ENCODE assay signal across 16 cellular contexts in genomic region chrX:71106427-71106826, GRCh38. TPM values are rescaled to one million over a fixed set of nuclear protein-coding genes. Genes with fewer than 3 reads are reported as not detected.
A peak's percentile ranks its signal among the peaks of the same experiment; 100 is the strongest.
DNase-seq lines count a peak whose midpoint lies in the region; ATAC-seq and TF ChIP-seq lines count a peak whose summit lies in the region.
"Had no signal": no experiment of that assay in that cellular context is flagged by ENCODE, and none has a peak within 500 bp of the region (broad histone marks: within the 10 kb centered on the region; RNA-seq: fewer than 3 reads in every experiment).

TSS of gene CXorf65 (minus strand) at chrX:71106740. CDS start at chrX:71106556, 184 bp downstream.

- peak; percentile 61 for DNase-seq in activated CD8-positive, alpha-beta memory T cell treated with anti-CD3 and anti-CD28 coated beads, Interleukin-2, amount 10 ng/mL, durations not matched to agents 7 days and 5 days
- DNase-seq in activated CD8-positive, alpha-beta memory T cell treated with anti-CD3 and anti-CD28 coated beads for 24 hours, result no peak
- DNase-seq in NCI-H1417 treated with DMSO at 0.1 percent for 48 hours (lab: John Stamatoyannopoulos, UW) (no peak), foreskin keratinocyte (no peak), HK-2 (ENCODE audit: unreplicated experiment) (no peak)
- DNase-seq: left ventricle myocardium superior, NCI-H2081 treated with DMSO at 0.1 percent for 48 hours, Peyer's patch had no signal

- no peak within 1 kb of the TSS for H2AFZ ChIP-seq in Loucy (ENCODE audit: low read length)
- H2AFZ ChIP-seq: GM23338 had no signal

- peak within 1 kb of the TSS; percentile 96 for H3K4me3 ChIP-seq in Loucy (ENCODE audit: low read length, poor library complexity, severe bottlenecking)
- no peak within 1 kb of the TSS for H3K4me3 ChIP-seq in neutrophil (ENCODE audit: low read depth in 1 of 2, low read length in 1 of 2)
- H3K4me3 ChIP-seq: GM23338, Peyer's patch had no signal

- CTCF ChIA-PET in activated CD8-positive, alpha-beta memory T cell treated with anti-CD3 and anti-CD28 coated beads, Interleukin-2, amount 10 ng/mL, durations not matched to agents 7 days and 5 days (lab: Charles Lee), result interaction anchor here (1.0 kb wide), 1 partner anchor 9 kb away, joined by 3 read pairs; no protein-coding TSS in a partner anchor

- no peaks in the 10 kb centered on the region for H3K9me2 ChIP-seq in Loucy (replicated peaks; ENCODE audit: low read depth, low read length)

- TF ChIP-seq CTCF in Loucy (conservative IDR thresholded peaks at IDR 0.05; ENCODE audit: low read length) (no peak), neutrophil (IDR thresholded peaks at IDR 0.05) (no peak), foreskin keratinocyte (conservative IDR thresholded peaks at IDR 0.05) (no peak)

- H3K79me2 ChIP-seq in Loucy (ENCODE audit: insufficient read depth, low read length), result peaks cover 74% of the 10 kb centered on the region

- H3K27me3 ChIP-seq in Loucy (ENCODE audit: insufficient read depth, low read length, poor library complexity, severe bottlenecking) (no peaks in the 10 kb centered on the region), neutrophil (no peaks in the 10 kb centered on the region), foreskin keratinocyte (no peaks in the 10 kb centered on the region)
- H3K27me3 ChIP-seq: Peyer's patch had no signal

- peak within 1 kb of the TSS; percentile 99 for H3K27ac Mint-ChIP-seq in activated CD8-positive, alpha-beta memory T cell treated with anti-CD3 and anti-CD28 coated beads, Interleukin-2, amount 10 ng/mL, durations not matched to agents 7 days and 5 days
- peak within 1 kb of the TSS; percentile 91 for H3K27ac Mint-ChIP-seq in activated naive CD8-positive, alpha-beta T cell
- H3K27ac Mint-ChIP-seq: GM23338, type B pancreatic cell had no signal

- peaks cover 11% of the 10 kb centered on the region for H3F3A ChIP-seq in Loucy (ENCODE audit: low read depth)

- peak within 1 kb of the TSS; percentile 99 for H3K4me3 Mint-ChIP-seq in activated CD8-positive, alpha-beta memory T cell treated with anti-CD3 and anti-CD28 coated beads, Interleukin-2, amount 10 ng/mL, durations not matched to agents 7 days and 5 days
- H3K4me3 Mint-ChIP-seq in activated naive CD8-positive, alpha-beta T cell, result peak within 1 kb of the TSS; percentile 99
- H3K4me3 Mint-ChIP-seq: GM23338 had no signal

- H3K9ac ChIP-seq in Loucy (ENCODE audit: low read depth, low read length, poor library complexity, severe bottlenecking), result peak within 1 kb of the TSS; percentile 100

- ATAC-seq in activated CD8-positive, alpha-beta memory T cell treated with anti-CD3 and anti-CD28 coated beads, Interleukin-2, amount 10 ng/mL, durations not matched to agents 7 days and 5 days, result peak; percentile 35
- ATAC-seq in foreskin keratinocyte, result no peak
- ATAC-seq: GM23338, left ventricle myocardium superior had no signal

- H3K27ac ChIP-seq in neutrophil, result peak within 1 kb of the TSS; percentile 56
- H3K27ac ChIP-seq in foreskin keratinocyte, result no peak within 1 kb of the TSS

- no peaks in the 10 kb centered on the region for H3K9me3 Mint-ChIP-seq in activated CD8-positive, alpha-beta memory T cell treated with anti-CD3 and anti-CD28 coated beads, Interleukin-2, amount 10 ng/mL, durations not matched to agents 7 days and 5 days (ENCODE audit: low read depth)
- H3K9me3 Mint-ChIP-seq in activated naive CD8-positive, alpha-beta T cell (ENCODE audit: low read depth), result no peaks in the 10 kb centered on the region
- H3K9me3 Mint-ChIP-seq: GM23338, type B pancreatic cell had no signal

- H3K36me3 Mint-ChIP-seq in activated CD8-positive, alpha-beta memory T cell treated with anti-CD3 and anti-CD28 coated beads, Interleukin-2, amount 10 ng/mL, durations not matched to agents 7 days and 5 days, result peaks cover 56% of the 10 kb centered on the region
- peaks cover 18% of the 10 kb centered on the region for H3K36me3 Mint-ChIP-seq in activated naive CD8-positive, alpha-beta T cell
- H3K36me3 Mint-ChIP-seq: type B pancreatic cell had no signal

- peak within 1 kb of the TSS; percentile 100 for H3K4me2 ChIP-seq in Loucy (ENCODE audit: low read depth, low read length, poor library complexity, severe bottlenecking)
- H3K4me2 ChIP-seq: GM23338 had no signal

- H3K4me1 ChIP-seq in Loucy (ENCODE audit: insufficient read depth, low read length, poor library complexity, severe bottlenecking) (peaks cover 53% of the 10 kb centered on the region), neutrophil (ENCODE audit: control insufficient read depth in 1 of 2, insufficient read depth in 1 of 2, low read depth in 1 of 2, low read length in 1 of 2) (peaks cover 51 to 63% of the 10 kb centered on the region in 2 experiments), foreskin keratinocyte (no peaks in the 10 kb centered on the region)

- H3K9me3 ChIP-seq in Loucy (ENCODE audit: insufficient read depth, low read depth, low read length) (no peaks in the 10 kb centered on the region), neutrophil (no peaks in the 10 kb centered on the region)
- H3K9me3 ChIP-seq: Peyer's patch had no signal

- no peaks in the 10 kb centered on the region for H3K36me3 ChIP-seq in Loucy (ENCODE audit: insufficient read depth, low read length)
- peaks cover 26% of the 10 kb centered on the region for H3K36me3 ChIP-seq in neutrophil
- H3K36me3 ChIP-seq: Peyer's patch had no signal

- H4K20me1 ChIP-seq in Loucy (ENCODE audit: insufficient read depth, low read length, poor library complexity, severe bottlenecking), result no peaks in the 10 kb centered on the region

- no peaks in the 10 kb centered on the region for H3K27me3 Mint-ChIP-seq in activated CD8-positive, alpha-beta memory T cell treated with anti-CD3 and anti-CD28 coated beads, Interleukin-2, amount 10 ng/mL, durations not matched to agents 7 days and 5 days
- no peaks in the 10 kb centered on the region for H3K27me3 Mint-ChIP-seq in activated naive CD8-positive, alpha-beta T cell
- H3K27me3 Mint-ChIP-seq: type B pancreatic cell had no signal

- H3K4me1 Mint-ChIP-seq in activated CD8-positive, alpha-beta memory T cell treated with anti-CD3 and anti-CD28 coated beads, Interleukin-2, amount 10 ng/mL, durations not matched to agents 7 days and 5 days, result peaks cover 59% of the 10 kb centered on the region
- H3K4me1 Mint-ChIP-seq in activated naive CD8-positive, alpha-beta T cell (ENCODE audit: low read depth), result peaks cover 63% of the 10 kb centered on the region

RNA-seq across cellular contexts. Expression of gene CXorf65, which starts in this region (rescaled TPM):
- 10 to 100 TPM; 12.1 to 18.3 TPM for total RNA-seq in activated CD8-positive, alpha-beta memory T cell treated with anti-CD3 and anti-CD28 coated beads, Interleukin-2, amount 10 ng/mL, durations not matched to agents 7 days and 5 days
- total RNA-seq in foreskin keratinocyte, result not detected in 2 replicates
- polyA plus RNA-seq in foreskin keratinocyte, result not detected in 2 replicates
- total RNA-seq: dermis microvascular lymphatic vessel endothelial cell, glomerular endothelial cell, GM23338, left ventricle myocardium superior, Peyer's patch, pulmonary artery endothelial cell had no signal

Comparison
In these comparisons a context has a peak if more than half of its experiments do, and no peak if none do; other contexts are left out.
1. RNA of gene CXorf65 (total RNA-seq): 12.1 to 18.3 TPM in activated CD8-positive, alpha-beta memory T cell treated with anti-CD3 and anti-CD28 coated beads, Interleukin-2, amount 10 ng/mL, durations not matched to agents 7 days and 5 days; not detected in foreskin keratinocyte; every median in the first group is over 10 times any median in the second.